Comparison of ENCODE assay signal across 8 cellular contexts in genomic region chr7:138949421-138950088, GRCh38.
"Had no signal": no experiment of that assay in that cellular context is flagged by ENCODE, and none has a peak within 500 bp of the region (broad histone marks: within the 10 kb centered on the region; RNA-seq: fewer than 3 reads in every experiment).

No MANE protein-coding gene starts in this region.

- DNase-seq: GM23248, GOT3, H7, HFFc6, IMR-90 had no signal

- H3K27ac ChIP-seq: GM23248 had no signal

- H3K4me3 Mint-ChIP-seq: HFFc6 had no signal

- FAIRE-seq: HTR-8/SVneo had no signal

- H3K9me3 Mint-ChIP-seq: HFFc6 had no signal

- H3K4me3 ChIP-seq: GM23248, HAP-1 had no signal

- H3K27ac Mint-ChIP-seq: HFFc6 had no signal

- ATAC-seq: HCT116 had no signal

- H2AFZ ChIP-seq: GM23248 had no signal

- H3K9ac ChIP-seq: GM23248 had no signal

- H3K9me3 ChIP-seq: HAP-1 had no signal

- H3K36me3 ChIP-seq: HAP-1 had no signal

- H3K4me1 ChIP-seq: HAP-1 had no signal
